In genomic region chr15:80668546-80669236, GRCh38 we compare ENCODE assay signal across 20 cellular contexts. TPM values are rescaled to one million over a fixed set of nuclear protein-coding genes. Genes with fewer than 3 reads are reported as not detected.
A peak's percentile ranks its signal among the peaks of the same experiment; 100 is the strongest.
DNase-seq lines count a peak whose midpoint lies in the region; ATAC-seq, FAIRE-seq and TF ChIP-seq lines count a peak whose summit lies in the region.
"Had no signal": no experiment of that assay in that cellular context is flagged by ENCODE, and none has a peak within 500 bp of the region (broad histone marks: within the 10 kb centered on the region; RNA-seq: fewer than 3 reads in every experiment).

No MANE protein-coding gene starts in this region.

- no peaks in the 10 kb centered on the region for H3K9me2 ChIP-seq in SK-N-SH

- 38% methylated on average over 3 of the region's 3 CpGs for WGBS in SK-N-SH (ENCODE audit: low lambda C conversion rate)
- WGBS in right lobe of liver (ENCODE audit: insufficient coverage, low coverage, low lambda C conversion rate, missing lambda C conversion rate), result 15% methylated on average over 3 of the region's 3 CpGs
- WGBS in neuronal stem cell (ENCODE audit: extremely low coverage in 2 of 2, insufficient read length in 2 of 2, insufficient replicate concordance in 1 of 2), 2 donors, result no CpG with 5 or more reads among the region's 3 CpGs

- H3K36me3 ChIP-seq in SK-N-SH (replicated peaks in 1 of 2; ENCODE audit: control insufficient read depth in 1 of 2, insufficient read depth in 2 of 2, low read length in 1 of 2), result no peaks in the 10 kb centered on the region
- no peaks in the 10 kb centered on the region for H3K36me3 ChIP-seq in right lobe of liver
- H3K36me3 ChIP-seq in neuronal stem cell (replicated peaks in 1 of 2; ENCODE audit: control insufficient read depth in 2 of 2, insufficient read depth in 2 of 2, low read length in 2 of 2), result no peaks in the 10 kb centered on the region

- H3K18ac ChIP-seq in neuronal stem cell (ENCODE audit: low read length), result no peak overlapping the region

- peak in 1 of 2 experiments; percentile 41; a peak in 1 of 4 replicates for TF ChIP-seq EP300 in SK-N-SH (IDR thresholded peaks at IDR 0.05; ENCODE audit: borderline replicate concordance in 1 of 2, low read depth in 1 of 2, low read length in 1 of 2)

- H2BK12ac ChIP-seq in neuronal stem cell (ENCODE audit: low read length), result no peak overlapping the region

- intact Hi-C loops in right lobe of liver (cut with DNase I), result loop anchor here in 1 of 2 donors (10.0 kb wide), 1 partner anchor 106 kb away; the partner anchor contains the start of gene CEMIP

- peak overlapping the region; percentile 56 for H3K4me2 ChIP-seq in SK-N-SH
- no peak overlapping the region for H3K4me2 ChIP-seq in neuronal stem cell (ENCODE audit: insufficient read depth, low read length, poor library complexity, severe bottlenecking)
- H3K4me2 ChIP-seq: A549, GM23338 had no signal

- H4K8ac ChIP-seq in neuronal stem cell (ENCODE audit: low read depth, low read length), result no peak overlapping the region

- no peaks in the 10 kb centered on the region for H3K79me2 ChIP-seq in SK-N-SH (ENCODE audit: insufficient read depth)

- no peak overlapping the region for H2BK15ac ChIP-seq in neuronal stem cell (ENCODE audit: low read length)

- no peak overlapping the region for H3K23ac ChIP-seq in neuronal stem cell (ENCODE audit: low read depth, low read length, poor library complexity)

- H3K79me1 ChIP-seq in neuronal stem cell (ENCODE audit: low read depth, low read length), result no peaks in the 10 kb centered on the region

- H3K9ac ChIP-seq in SK-N-SH (no peak overlapping the region), neuronal stem cell (ENCODE audit: low read depth, low read length, poor library complexity) (no peak overlapping the region)

- H3K27me3 ChIP-seq in SK-N-SH (ENCODE audit: insufficient read depth) (no peaks in the 10 kb centered on the region), right lobe of liver (no peaks in the 10 kb centered on the region), neuronal stem cell (ENCODE audit: control insufficient read depth in 3 of 3, insufficient read depth in 3 of 3, low read depth in 1 of 3, low read length in 3 of 3) (no peaks in the 10 kb centered on the region)

- CTCF ChIA-PET in SK-N-SH (lab: Yijun Ruan, JAX), result interaction anchor here (0.7 to 2.4 kb wide), 7 partner anchors 9 to 301 kb away, joined by 3 to 8 read pairs (median 5); no protein-coding TSS in a partner anchor

- H4K20me1 ChIP-seq in SK-N-SH (ENCODE audit: insufficient read depth), result no peaks in the 10 kb centered on the region

- H3K4ac ChIP-seq in neuronal stem cell (ENCODE audit: low read length), result no peak overlapping the region

- H3F3A ChIP-seq in SK-N-SH (replicated peaks; ENCODE audit: insufficient read depth), result peaks cover 13% of the 10 kb centered on the region

- H3K9me3 ChIP-seq in SK-N-SH, result no peaks in the 10 kb centered on the region
- H3K9me3 ChIP-seq in right lobe of liver, result no peaks in the 10 kb centered on the region
- H3K9me3 ChIP-seq in neuronal stem cell (replicated peaks in 1 of 2; ENCODE audit: control insufficient read depth in 2 of 2, insufficient read depth in 1 of 2, low read depth in 1 of 2, low read length in 2 of 2), result peaks cover 0 to 3% of the 10 kb centered on the region in 2 donors
- H3K9me3 ChIP-seq: A549, Caco-2 had no signal

- H3K4me3 ChIP-seq in SK-N-SH (ENCODE audit: low read depth in 2 of 2, low read length in 1 of 2) (no peak overlapping the region), fibroblast of the aortic adventitia (ENCODE audit: low read depth, low read length) (no peak overlapping the region), right lobe of liver (no peak overlapping the region), neuronal stem cell (ENCODE audit: low read length in 2 of 2) (no peak overlapping the region)
- H3K4me3 ChIP-seq: A549, GM23338 had no signal

- H2AFZ ChIP-seq in SK-N-SH (ENCODE audit: low read depth) (no peak overlapping the region), neuronal stem cell (ENCODE audit: low read length) (no peak overlapping the region)
- H2AFZ ChIP-seq: GM23338 had no signal

- ATAC-seq in right lobe of liver (peak; percentile 77 to 87 (median 84)), HG02678 (IDR thresholded peaks at IDR 0.05; ENCODE audit: unreplicated experiment) (no peak)
- ATAC-seq: A549; CD8-positive, alpha-beta T cell; GM23338; HCT116 had no signal

- no peak overlapping the region for H3K14ac ChIP-seq in neuronal stem cell (ENCODE audit: low read length)

- DNase-seq in GM12891 (ENCODE audit: insufficient read length, low spot score) (no peak), SK-N-SH (no peak), fibroblast of the aortic adventitia (ENCODE audit: low read depth) (peak; percentile 63), right lobe of liver (no peak), neuronal stem cell (ENCODE audit: low spot score) (no peak)
- no peak for DNase-seq in activated CD4-positive, alpha-beta T cell treated with anti-CD3 and anti-CD28 coated beads, Interleukin-2, amount 50 U/mL, for 1 hour
- DNase-seq: 8988T; ACHN; C1 segment of cervical spinal cord; Caco-2; CD8-positive, alpha-beta T cell; DMS153; DND-41; H9 had no signal

- POLR2A ChIA-PET in SK-N-SH (lab: Yijun Ruan, JAX), result no interaction called here

- FAIRE-seq in GM12891 (lab: Jason Lieb, UNC), result no peak
- FAIRE-seq: A549, G401.6, GM18507 had no signal

- no peak overlapping the region for H4K91ac ChIP-seq in neuronal stem cell (ENCODE audit: low read depth, low read length, poor library complexity)

- no peak for TF ChIP-seq RAD21 in SK-N-SH (IDR thresholded peaks at IDR 0.05; ENCODE audit: low read length)

- no peak for TF ChIP-seq POLR2A in GM12891 (IDR thresholded peaks at IDR 0.05; ENCODE audit: low read depth, low read length)
- no peak for TF ChIP-seq POLR2A in right lobe of liver (IDR thresholded peaks at IDR 0.05)

- no peak overlapping the region for H2BK5ac ChIP-seq in neuronal stem cell (ENCODE audit: low read length)

- H2AK5ac ChIP-seq in neuronal stem cell (ENCODE audit: low read depth, low read length), result no peak overlapping the region

- TF ChIP-seq CTCF in SK-N-SH (IDR thresholded peaks at IDR 0.05) (no peak), fibroblast of the aortic adventitia (IDR thresholded peaks at IDR 0.05; ENCODE audit: insufficient read depth, low read length) (no peak), right lobe of liver (IDR thresholded peaks at IDR 0.05) (no peak)

- no peak overlapping the region for H2BK120ac ChIP-seq in neuronal stem cell (ENCODE audit: low read depth, low read length)

- peak overlapping the region; percentile 42 to 58; a peak in 2 of 4 replicates for H3K27ac ChIP-seq in SK-N-SH (ENCODE audit: low read depth in 2 of 2, low read length in 1 of 2)
- H3K27ac ChIP-seq in right lobe of liver, result no peak overlapping the region
- no peak overlapping the region for H3K27ac ChIP-seq in neuronal stem cell (replicated peaks; ENCODE audit: low read length)
- H3K27ac ChIP-seq: A549 had no signal

- peaks cover 0 to 7% of the 10 kb centered on the region in 2 experiments; a peak in 1 of 4 replicates for H3K4me1 ChIP-seq in SK-N-SH (ENCODE audit: control insufficient read depth in 1 of 2, insufficient read depth in 2 of 2, low read depth in 1 of 2, low read length in 1 of 2)
- peaks cover 0 to 11% (median 4%) of the 10 kb centered on the region in 4 donors for H3K4me1 ChIP-seq in right lobe of liver
- H3K4me1 ChIP-seq in neuronal stem cell (ENCODE audit: control insufficient read depth in 2 of 2, insufficient read depth in 1 of 2, low read depth in 1 of 2, low read length in 2 of 2), result no peaks in the 10 kb centered on the region
- H3K4me1 ChIP-seq: A549 had no signal

TF ChIP-seq in GM12891, 5 proteins besides CTCF, POLR2A, EP300 and RAD21:
- no peak for TF ChIP-seq POU2F2 (IDR thresholded peaks at IDR 0.05; ENCODE audit: low read depth, low read length)
- TF ChIP-seq TAF1 (IDR thresholded peaks at IDR 0.05; ENCODE audit: low read depth, low read length), result no peak
- TF ChIP-seq PAX5 (IDR thresholded peaks at IDR 0.05; ENCODE audit: insufficient read depth, low read length, severe bottlenecking), result no peak
- TF ChIP-seq POLR2AphosphoS5 (IDR thresholded peaks at IDR 0.05; ENCODE audit: low read depth, low read length), result no peak
- TF ChIP-seq SPI1 (IDR thresholded peaks at IDR 0.05; ENCODE audit: low read depth, low read length), result peak; percentile 46

TF ChIP-seq in SK-N-SH, 30 proteins besides CTCF, POLR2A, EP300 and RAD21 (continues in another document):
- TF ChIP-seq NFIC (IDR thresholded peaks at IDR 0.05; ENCODE audit: borderline replicate concordance) (peak; percentile 20; the same call in 1 of the 2 replicates), USF1 (IDR thresholded peaks at IDR 0.05; ENCODE audit: borderline replicate concordance, low read depth) (no peak), ZBTB33 (IDR thresholded peaks at IDR 0.05; ENCODE audit: borderline replicate concordance, low read depth) (no peak), TCF12 (IDR thresholded peaks at IDR 0.05) (peak; percentile 60), FOSL2 (IDR thresholded peaks at IDR 0.05; ENCODE audit: borderline replicate concordance, low read depth) (no peak)

RNA-seq across cellular contexts. Expression of gene ABHD17C, which starts 26.4 kb away (rescaled TPM):
- 1.4 TPM for polyA plus RNA-seq in GM12891 (2012; ENCODE audit: low read depth, missing spikeins)
- polyA plus RNA-seq in SK-N-SH (2012; rRNA removed), result 9.2 and 11.7 TPM in 2 replicates
- 12.4 and 16.0 TPM in 2 replicates for polyA plus RNA-seq in SK-N-SH (2012; cell fraction: cytosol; rRNA removed)
- 4.1 and 7.8 TPM in 2 replicates for polyA plus RNA-seq in SK-N-SH (2012; cell fraction: nucleus; rRNA removed)
- total RNA-seq in fibroblast of the aortic adventitia (ENCODE audit: low replicate concordance) (5.6 and 15.5 TPM in 2 replicates), right lobe of liver (1 to 10 TPM; 2.0 to 5.5 (median 3.0) TPM)
- polyA plus RNA-seq in neuronal stem cell (2013, experiment 1 of 2), result 13.5 TPM
- 12.9 TPM for polyA plus RNA-seq in neuronal stem cell (2013, experiment 2 of 2)

Comparison
In these comparisons a context has a peak if more than half of its experiments do, and no peak if none do; other contexts are left out.
1. H3K27ac ChIP-seq: peak in SK-N-SH (2 of 2); none in right lobe of liver (0 of 3) and neuronal stem cell (single experiment).